16 cellular contexts compared by ENCODE assay signal in the genomic region with DNA sequence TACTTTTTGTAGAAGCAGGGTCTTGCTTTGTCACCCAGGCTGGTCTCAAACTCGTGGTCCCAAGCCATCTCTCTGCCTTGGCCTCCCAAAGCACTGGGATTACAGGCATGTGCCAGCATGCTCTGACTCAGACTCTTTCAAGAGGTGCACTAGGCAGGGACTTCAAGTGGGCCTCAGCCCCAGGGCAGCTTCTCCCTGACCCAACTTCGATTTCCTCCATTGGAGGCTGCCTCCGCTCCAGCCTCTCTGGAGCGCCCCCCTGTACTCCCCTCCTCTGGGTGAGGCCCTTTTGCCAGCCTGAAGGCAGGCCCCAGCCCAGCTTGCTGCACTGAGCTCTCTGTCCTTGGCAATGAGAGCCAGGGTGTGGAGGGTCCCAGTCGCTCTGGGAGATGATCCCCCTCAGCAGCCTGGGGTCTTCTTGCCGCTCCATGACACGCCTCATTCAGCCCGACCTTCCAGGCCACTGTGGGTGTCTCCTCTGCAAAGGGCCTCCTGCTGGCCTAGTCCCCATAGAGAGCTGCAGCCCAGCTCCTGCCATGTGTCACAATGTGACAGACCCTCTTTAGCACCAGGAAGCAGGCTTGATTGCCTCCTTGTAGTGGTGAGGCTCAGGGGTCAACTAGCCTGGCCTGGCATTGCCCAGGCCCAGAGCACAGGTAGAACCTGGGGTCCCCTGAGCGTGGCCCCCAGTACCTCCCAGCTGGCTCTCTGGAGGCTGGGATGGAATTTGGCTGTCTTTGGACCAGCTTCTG. TPM values are rescaled to one million over a fixed set of nuclear protein-coding genes. Genes with fewer than 3 reads are reported as not detected.
DNase-seq lines count a peak whose midpoint lies in the region; ATAC-seq, FAIRE-seq and TF ChIP-seq lines count a peak whose summit lies in the region.
"Had no signal": no experiment of that assay in that cellular context is flagged by ENCODE, and none has a peak within 500 bp of the region (broad histone marks: within the 10 kb centered on the region; RNA-seq: fewer than 3 reads in every experiment).

No MANE protein-coding gene starts in this region.

- no peak overlapping the region for H2AFZ ChIP-seq in keratinocyte (ENCODE audit: control insufficient read depth, low read length)

- peaks cover 21% of the 10 kb centered on the region for H4K20me1 ChIP-seq in keratinocyte (ENCODE audit: control insufficient read depth, extremely low read depth, insufficient read depth, low read length)

- FAIRE-seq in keratinocyte (lab: Jason Lieb, UNC) (peak; percentile 39), frontal cortex (lab: Jason Lieb, UNC) (no peak)
- FAIRE-seq: astrocyte had no signal

- dilution Hi-C loops in keratinocyte (cut with MboI; ENCODE audit: extremely low pct_ligation_motif_present, low sequenced_read_pairs), result no loop called here

- no peak overlapping the region for H3K4me3 ChIP-seq in keratinocyte (ENCODE audit: control insufficient read depth in 2 of 3, extremely low read depth in 1 of 3, insufficient read depth in 2 of 3, low read depth in 1 of 3, low read length in 3 of 3)
- H3K4me3 ChIP-seq: heart right ventricle, testis had no signal

- peak overlapping the region; percentile 50 for H3K27ac ChIP-seq in RWPE1
- H3K27ac ChIP-seq in keratinocyte (ENCODE audit: control insufficient read depth, insufficient read depth, low read length), result no peak overlapping the region
- H3K27ac ChIP-seq: 22Rv1, testis had no signal

- no peak overlapping the region for H3K4me3 Mint-ChIP-seq in stimulated activated naive B cell treated with anti-CD40 and anti-IgM and Interleukin-4, amounts not matched to agents 10 μg/mL and 1 μg/mL and 100 μg/mL, for 72 hours
- H3K4me3 Mint-ChIP-seq: activated CD4-positive, alpha-beta T cell treated with anti-CD3 and anti-CD28 coated beads, Interleukin-2, amount 10 ng/mL, durations not matched to agents 7 days and 5 days had no signal

- H3K27me3 ChIP-seq in keratinocyte (ENCODE audit: control insufficient read depth, extremely low read depth, insufficient read depth, low read length), result no peaks in the 10 kb centered on the region
- H3K27me3 ChIP-seq: heart right ventricle, testis had no signal

- peaks cover 10% of the 10 kb centered on the region for H3K9me1 ChIP-seq in keratinocyte (ENCODE audit: control insufficient read depth, extremely low read depth, insufficient read depth, low read length)

- peaks cover 0 to 1% of the 10 kb centered on the region in 2 experiments for H3K36me3 ChIP-seq in keratinocyte (ENCODE audit: control insufficient read depth in 2 of 2, extremely low read depth in 1 of 2, insufficient read depth in 2 of 2, low read length in 2 of 2)
- H3K36me3 ChIP-seq: heart right ventricle had no signal

- no peak overlapping the region for H3K4me2 ChIP-seq in keratinocyte (ENCODE audit: control insufficient read depth, extremely low read depth, insufficient read depth, low read depth, low read length)

- no peaks in the 10 kb centered on the region for H3K9me3 Mint-ChIP-seq in stimulated activated naive B cell treated with anti-CD40 and anti-IgM and Interleukin-4, amounts not matched to agents 10 μg/mL and 1 μg/mL and 100 μg/mL, for 72 hours
- H3K9me3 Mint-ChIP-seq: activated CD4-positive, alpha-beta T cell treated with anti-CD3 and anti-CD28 coated beads, Interleukin-2, amount 10 ng/mL, durations not matched to agents 7 days and 5 days had no signal

- no peaks in the 10 kb centered on the region for H3K9me3 ChIP-seq in keratinocyte (ENCODE audit: control insufficient read depth, low read depth, low read length)
- H3K9me3 ChIP-seq: heart right ventricle, testis had no signal

- H3K9ac ChIP-seq in keratinocyte (ENCODE audit: control insufficient read depth, extremely low read depth, insufficient read depth, low read length), result no peak overlapping the region

- H3K4me1 ChIP-seq in keratinocyte (ENCODE audit: control insufficient read depth, extremely low read depth, insufficient read depth, low read length), result peaks cover 29% of the 10 kb centered on the region

- H3K27me3 Mint-ChIP-seq in stimulated activated naive B cell treated with anti-CD40 and anti-IgM and Interleukin-4, amounts not matched to agents 10 μg/mL and 1 μg/mL and 100 μg/mL, for 72 hours, result no peaks in the 10 kb centered on the region
- H3K27me3 Mint-ChIP-seq: activated CD4-positive, alpha-beta T cell treated with anti-CD3 and anti-CD28 coated beads, Interleukin-2, amount 10 ng/mL, durations not matched to agents 7 days and 5 days had no signal

- ATAC-seq in stimulated activated naive B cell treated with anti-CD40 and anti-IgM and Interleukin-4, amounts not matched to agents 10 μg/mL and 1 μg/mL and 100 μg/mL, for 72 hours (replicated peaks), result no peak
- ATAC-seq: sciatic nerve had no signal

- peak; percentile 52 for DNase-seq in DMS 273 (lab: John Stamatoyannopoulos, UW; ENCODE audit: unreplicated experiment)
- no peak for DNase-seq in DMS 273 treated with DMSO at 0.1 percent for 48 hours (lab: John Stamatoyannopoulos, UW)
- no peak for DNase-seq in RWPE1 (ENCODE audit: low spot score)
- no peak for DNase-seq in keratinocyte (ENCODE audit: low read depth, low spot score)
- no peak for DNase-seq in stimulated activated naive B cell treated with anti-CD40 and anti-IgM and Interleukin-4, amounts not matched to agents 10 μg/mL and 1 μg/mL and 100 μg/mL, for 72 hours
- DNase-seq in COR-L47 (lab: John Stamatoyannopoulos, UW), result no peak
- no peak for DNase-seq in AG08395 (ENCODE audit: low spot score)
- no peak for DNase-seq in frontal cortex (ENCODE audit: low spot score in 2 of 2)
- DNase-seq: activated CD4-positive, alpha-beta T cell treated with anti-CD3 and anti-CD28 coated beads, Interleukin-2, amount 10 ng/mL, durations not matched to agents 7 days and 5 days; heart right ventricle; NCI-H1092 treated with DMSO at 0.1 percent for 48 hours; NCI-H748 treated with DMSO at 0.1 percent for 48 hours; testis had no signal

- CTCF ChIA-PET in RWPE1 (lab: Yijun Ruan, JAX), result interaction anchor here (0.6 kb wide), 1 partner anchor 117 kb away, joined by 3 read pairs; no protein-coding TSS in a partner anchor

- H3K4me1 Mint-ChIP-seq in stimulated activated naive B cell treated with anti-CD40 and anti-IgM and Interleukin-4, amounts not matched to agents 10 μg/mL and 1 μg/mL and 100 μg/mL, for 72 hours, result peaks cover 13 to 29% of the 10 kb centered on the region in 2 donors

- H3K36me3 Mint-ChIP-seq in stimulated activated naive B cell treated with anti-CD40 and anti-IgM and Interleukin-4, amounts not matched to agents 10 μg/mL and 1 μg/mL and 100 μg/mL, for 72 hours, result peaks cover 3 to 18% of the 10 kb centered on the region in 2 donors

- POLR2A ChIA-PET in RWPE1 (lab: Yijun Ruan, JAX; ENCODE audit: low non-redundant PET), result no interaction called here

- H3K27ac Mint-ChIP-seq in stimulated activated naive B cell treated with anti-CD40 and anti-IgM and Interleukin-4, amounts not matched to agents 10 μg/mL and 1 μg/mL and 100 μg/mL, for 72 hours, result peak overlapping the region; percentile 56
- H3K27ac Mint-ChIP-seq: activated CD4-positive, alpha-beta T cell treated with anti-CD3 and anti-CD28 coated beads, Interleukin-2, amount 10 ng/mL, durations not matched to agents 7 days and 5 days had no signal

- TF ChIP-seq CTCF in RWPE1 (conservative IDR thresholded peaks at IDR 0.05; ENCODE audit: low read depth) (no peak), keratinocyte (optimal IDR thresholded peaks at IDR 0.05 in 1 of 3, IDR thresholded peaks at IDR 0.05 in 1 of 3, conservative IDR thresholded peaks at IDR 0.05 in 1 of 3; ENCODE audit: extremely low read depth in 1 of 3, insufficient read depth in 2 of 3, low read length in 3 of 3) (no peak)

- H3K79me2 ChIP-seq in keratinocyte (ENCODE audit: control insufficient read depth, insufficient read depth, low read length), result peaks cover 49% of the 10 kb centered on the region

RNA-seq across cellular contexts. Expression of gene CARM1, which starts 16.4 kb away (rescaled TPM):
- polyA plus RNA-seq in keratinocyte, result 22.8 to 50.8 TPM (median 23.7 TPM) in 3 replicates
- polyA plus RNA-seq in keratinocyte (2011; ENCODE audit: low read depth), result 8.4 TPM
- polyA plus RNA-seq in keratinocyte (2011; cell fraction: cytosol; rRNA removed), result 19.8 and 34.8 TPM in 2 replicates
- polyA plus RNA-seq in keratinocyte (2011; cell fraction: nucleus; rRNA removed), result 26.2 and 31.9 TPM in 2 replicates
- 25.0 and 55.7 TPM in 2 replicates for polyA plus RNA-seq in keratinocyte (2012; ENCODE audit: low replicate concordance)
- polyA minus RNA-seq in keratinocyte, result 31.8 to 90.8 TPM (median 35.4 TPM) in 3 replicates
- polyA minus RNA-seq in keratinocyte (2011; cell fraction: cytosol; rRNA and poly(A)+ RNA removed), result 56.6 TPM
- 20.3 and 21.2 TPM in 2 replicates for polyA minus RNA-seq in keratinocyte (2011; cell fraction: nucleus; rRNA and poly(A)+ RNA removed)
- total RNA-seq in frontal cortex, result 18.8 TPM

RNA-seq across cellular contexts. Expression of gene C19orf38, which starts 39.6 kb away (rescaled TPM):
- polyA plus RNA-seq in keratinocyte, result 0.14 to 0.22 TPM in 2 of 3 replicates, not detected in the other
- not detected for polyA plus RNA-seq in keratinocyte (2011; ENCODE audit: low read depth)
- polyA plus RNA-seq in keratinocyte (2011; cell fraction: cytosol; rRNA removed), result 0.15 and 0.21 TPM in 2 replicates
- polyA plus RNA-seq in keratinocyte (2011; cell fraction: nucleus; rRNA removed), result 0.29 and 0.31 TPM in 2 replicates
- 0.61 TPM in 1 of 2 replicates, not detected in the other for polyA plus RNA-seq in keratinocyte (2012; ENCODE audit: low replicate concordance)
- not detected in 3 replicates for polyA minus RNA-seq in keratinocyte
- not detected for polyA minus RNA-seq in keratinocyte (2011; cell fraction: cytosol; rRNA and poly(A)+ RNA removed)
- polyA minus RNA-seq in keratinocyte (2011; cell fraction: nucleus; rRNA and poly(A)+ RNA removed), result 0.42 TPM in 1 of 2 replicates, not detected in the other
- 0.82 TPM for total RNA-seq in frontal cortex

RNA-seq across cellular contexts. Expression of gene YIPF2, which starts 40.6 kb away (rescaled TPM):
- 26.9 to 59.6 TPM (median 40.2 TPM) in 3 replicates for polyA plus RNA-seq in keratinocyte
- polyA plus RNA-seq in keratinocyte (2011; ENCODE audit: low read depth), result 17.7 TPM
- 28.1 and 62.8 TPM in 2 replicates for polyA plus RNA-seq in keratinocyte (2011; cell fraction: cytosol; rRNA removed)
- 55.2 and 72.1 TPM in 2 replicates for polyA plus RNA-seq in keratinocyte (2011; cell fraction: nucleus; rRNA removed)
- polyA plus RNA-seq in keratinocyte (2012; ENCODE audit: low replicate concordance), result 46.5 and 50.7 TPM in 2 replicates
- 38.8 to 74.3 TPM (median 68.0 TPM) in 3 replicates for polyA minus RNA-seq in keratinocyte
- polyA minus RNA-seq in keratinocyte (2011; cell fraction: cytosol; rRNA and poly(A)+ RNA removed), result 124 TPM
- 27.0 and 32.7 TPM in 2 replicates for polyA minus RNA-seq in keratinocyte (2011; cell fraction: nucleus; rRNA and poly(A)+ RNA removed)
- total RNA-seq in frontal cortex, result 35.9 TPM

RNA-seq across cellular contexts. Expression of gene TIMM29, which starts 40.8 kb away (rescaled TPM):
- 6.1 to 10.3 TPM (median 8.4 TPM) in 3 replicates for polyA plus RNA-seq in keratinocyte
- polyA plus RNA-seq in keratinocyte (2011; ENCODE audit: low read depth), result 6.9 TPM
- 6.8 and 7.6 TPM in 2 replicates for polyA plus RNA-seq in keratinocyte (2011; cell fraction: cytosol; rRNA removed)
- 7.0 and 8.8 TPM in 2 replicates for polyA plus RNA-seq in keratinocyte (2011; cell fraction: nucleus; rRNA removed)
- polyA plus RNA-seq in keratinocyte (2012; ENCODE audit: low replicate concordance), result 12.4 and 14.4 TPM in 2 replicates
- polyA minus RNA-seq in keratinocyte, result 2.3 to 5.0 TPM (median 3.9 TPM) in 3 replicates
- polyA minus RNA-seq in keratinocyte (2011; cell fraction: cytosol; rRNA and poly(A)+ RNA removed), result 8.8 TPM
- 6.5 and 7.4 TPM in 2 replicates for polyA minus RNA-seq in keratinocyte (2011; cell fraction: nucleus; rRNA and poly(A)+ RNA removed)
- total RNA-seq in frontal cortex, result 41.6 TPM

RNA-seq across cellular contexts. Expression of gene TMED1, which starts 51.8 kb away (rescaled TPM):
- polyA plus RNA-seq in keratinocyte, result 18.2 to 24.8 TPM (median 19.2 TPM) in 3 replicates
- 10.2 TPM for polyA plus RNA-seq in keratinocyte (2011; ENCODE audit: low read depth)
- polyA plus RNA-seq in keratinocyte (2011; cell fraction: cytosol; rRNA removed), result 13.0 and 20.9 TPM in 2 replicates
- 15.3 and 19.5 TPM in 2 replicates for polyA plus RNA-seq in keratinocyte (2011; cell fraction: nucleus; rRNA removed)
- 16.7 and 21.4 TPM in 2 replicates for polyA plus RNA-seq in keratinocyte (2012; ENCODE audit: low replicate concordance)
- polyA minus RNA-seq in keratinocyte, result 5.0 to 7.4 TPM (median 6.9 TPM) in 3 replicates
- 22.3 TPM for polyA minus RNA-seq in keratinocyte (2011; cell fraction: cytosol; rRNA and poly(A)+ RNA removed)
- 7.1 and 7.6 TPM in 2 replicates for polyA minus RNA-seq in keratinocyte (2011; cell fraction: nucleus; rRNA and poly(A)+ RNA removed)
- total RNA-seq in frontal cortex, result 11.8 TPM
